20 cellular contexts compared by ENCODE assay signal in the genomic region with DNA sequence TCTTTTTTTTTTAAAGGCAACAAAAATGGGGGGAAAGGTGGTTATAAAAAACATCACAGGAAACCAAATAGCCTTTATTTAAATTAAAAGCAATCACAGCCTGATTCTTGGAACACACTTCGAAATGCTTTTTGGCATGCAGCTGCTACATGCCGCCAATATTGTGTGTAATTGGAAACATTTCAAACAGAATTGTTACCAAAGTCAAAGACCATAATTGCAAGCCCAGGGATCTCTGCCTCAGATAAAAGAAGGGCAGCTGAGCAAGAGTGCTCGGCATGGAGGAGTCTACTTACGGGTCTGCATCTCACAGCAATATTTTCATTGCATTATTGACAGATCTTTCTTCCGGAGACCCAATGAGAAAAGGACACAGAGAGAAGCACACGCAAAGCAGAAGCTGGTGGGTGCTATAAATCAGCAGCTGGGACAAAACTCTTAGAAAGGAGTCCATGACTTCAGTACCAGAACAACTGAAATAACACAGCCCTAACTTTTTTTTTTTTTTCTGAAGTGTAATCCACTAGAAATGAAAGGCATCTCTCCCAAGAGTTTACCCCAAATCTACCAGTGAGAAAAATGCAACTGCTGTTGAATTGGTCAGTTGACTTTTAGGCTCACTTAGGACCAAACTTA. TPM values are rescaled to one million over a fixed set of nuclear protein-coding genes. Genes with fewer than 3 reads are reported as not detected.
DNase-seq lines count a peak whose midpoint lies in the region; ATAC-seq and TF ChIP-seq lines count a peak whose summit lies in the region.
"Had no signal": no experiment of that assay in that cellular context is flagged by ENCODE, and none has a peak within 500 bp of the region (broad histone marks: within the 10 kb centered on the region; RNA-seq: fewer than 3 reads in every experiment).

No MANE protein-coding gene starts in this region.

- H3K27me3 Mint-ChIP-seq in endodermal cell (ENCODE audit: insufficient read depth): peaks cover 19% of the 10 kb centered on the region

- H3K79me2 ChIP-seq in neural cell (replicated peaks; ENCODE audit: insufficient read depth, low read length): peaks cover 61% of the 10 kb centered on the region

- H3K27ac ChIP-seq in AG04450 (ENCODE audit: low read depth, low read length): no peak overlapping the region
- H3K27ac ChIP-seq in neural cell (ENCODE audit: low read length): no peak overlapping the region
- H3K27ac ChIP-seq in endodermal cell (ENCODE audit: low read depth, low read length): no peak overlapping the region
- H3K27ac ChIP-seq: prostate gland had no signal

- H3K4me2 ChIP-seq in neural cell (ENCODE audit: low read length): peak overlapping the region; percentile 21

- POLR2A ChIA-PET in AG04450 (lab: Yijun Ruan, JAX): interaction anchor here (0.7 to 1.9 kb wide), 3 partner anchors 27 to 101 kb away, joined by 3 to 4 read pairs (median 4); no protein-coding TSS in a partner anchor

- DNase-seq in AG04450 (ENCODE audit: low read depth, low spot score) (no peak), NCI-H446 treated with DMSO at 0.1 percent for 48 hours (lab: John Stamatoyannopoulos, UW) (peak; percentile 54), fibroblast of gingiva (ENCODE audit: low read depth) (peak; percentile 53), endodermal cell (no peak), HT-29 (ENCODE audit: low spot score) (no peak)
- DNase-seq in stimulated activated naive CD4-positive, alpha-beta T cell treated with Interleukin-2 at 50 U/mL for 16 hours (lab: John Stamatoyannopoulos, UW): no peak
- DNase-seq: activated CD4-positive, alpha-beta memory T cell treated with anti-CD3 and anti-CD28 coated beads for 36 hours; activated naive CD8-positive, alpha-beta T cell treated with anti-CD3 and anti-CD28 coated beads, Interleukin-2, amount 10 ng/mL, durations not matched to agents 7 days and 5 days; activated T-cell treated with anti-CD3 and anti-CD28 coated beads, Interleukin-2, amount 50 U/mL, for 48 hours; caudate nucleus; CD8-positive, alpha-beta T cell; DND-41; H7; Karpas-422; naive B cell; NCI-H1417 treated with DMSO at 0.1 percent for 48 hours; T-cell had no signal

- no peak overlapping the region for H3K27ac Mint-ChIP-seq in endodermal cell
- H3K27ac Mint-ChIP-seq: activated CD4-positive, alpha-beta memory T cell treated with anti-CD3 and anti-CD28 coated beads for 36 hours; activated naive CD8-positive, alpha-beta T cell treated with anti-CD3 and anti-CD28 coated beads, Interleukin-2, amount 10 ng/mL, durations not matched to agents 7 days and 5 days; CD8-positive, alpha-beta T cell; T-cell had no signal

- H3K36me3 ChIP-seq in neural cell (ENCODE audit: insufficient read depth, low read length): no peaks in the 10 kb centered on the region
- H3K36me3 ChIP-seq in endodermal cell (ENCODE audit: control insufficient read depth, insufficient read depth, low read length): peaks cover 16% of the 10 kb centered on the region
- H3K36me3 ChIP-seq: prostate gland had no signal

- H3F3A ChIP-seq in neural cell (ENCODE audit: insufficient read depth, low read length, poor library complexity, severe bottlenecking): no peaks in the 10 kb centered on the region

- H3K9me2 ChIP-seq in neural cell (ENCODE audit: insufficient read depth, low read length): no peaks in the 10 kb centered on the region

- no peak for TF ChIP-seq EP300 in neural cell (conservative IDR thresholded peaks at IDR 0.05; ENCODE audit: poor library complexity, severe bottlenecking)

- H3K9me3 Mint-ChIP-seq in endodermal cell: no peaks in the 10 kb centered on the region
- H3K9me3 Mint-ChIP-seq: activated CD4-positive, alpha-beta memory T cell treated with anti-CD3 and anti-CD28 coated beads for 36 hours; activated naive CD8-positive, alpha-beta T cell treated with anti-CD3 and anti-CD28 coated beads, Interleukin-2, amount 10 ng/mL, durations not matched to agents 7 days and 5 days; CD8-positive, alpha-beta T cell; naive B cell; T-cell had no signal

- H4K20me1 ChIP-seq in neural cell (ENCODE audit: insufficient read depth): no peaks in the 10 kb centered on the region

- H3K9me3 ChIP-seq in AG04450 (ENCODE audit: control insufficient read depth, insufficient read depth, low read length) (no peaks in the 10 kb centered on the region; the same call in 1 of the 2 replicates), neural cell (ENCODE audit: low read length) (no peaks in the 10 kb centered on the region), endodermal cell (ENCODE audit: control insufficient read depth, low read length) (no peaks in the 10 kb centered on the region)
- H3K9me3 ChIP-seq: prostate gland had no signal

- H3K9ac ChIP-seq in neural cell (ENCODE audit: low read length) (no peak overlapping the region), endodermal cell (ENCODE audit: extremely low read depth, low read length, poor library complexity, severe bottlenecking) (no peak overlapping the region)

- H3K27me3 ChIP-seq in AG04450 (ENCODE audit: control insufficient read depth, insufficient read depth, low read length) (no peaks in the 10 kb centered on the region), neural cell (ENCODE audit: insufficient read depth, low read depth, low read length) (no peaks in the 10 kb centered on the region), endodermal cell (ENCODE audit: control insufficient read depth, insufficient read depth, low read length, poor library complexity, severe bottlenecking) (no peaks in the 10 kb centered on the region)

- no peak for ATAC-seq in HG02642 (IDR thresholded peaks at IDR 0.05; ENCODE audit: poor library complexity, unreplicated experiment)
- ATAC-seq: CD8-positive, alpha-beta T cell; T-cell had no signal

- peak overlapping the region; percentile 21 for H3K4me3 ChIP-seq in AG04450 (ENCODE audit: low read depth, low read length)
- H3K4me3 ChIP-seq in neural cell (ENCODE audit: low read length): peak overlapping the region; percentile 93
- H3K4me3 ChIP-seq in endodermal cell (ENCODE audit: low read length): no peak overlapping the region
- H3K4me3 ChIP-seq: prostate gland had no signal

- no peak overlapping the region for H2AFZ ChIP-seq in neural cell (ENCODE audit: low read depth, low read length)

- H3K4me3 Mint-ChIP-seq in endodermal cell: no peak overlapping the region
- H3K4me3 Mint-ChIP-seq: activated CD4-positive, alpha-beta memory T cell treated with anti-CD3 and anti-CD28 coated beads for 36 hours; activated naive CD8-positive, alpha-beta T cell treated with anti-CD3 and anti-CD28 coated beads, Interleukin-2, amount 10 ng/mL, durations not matched to agents 7 days and 5 days; CD8-positive, alpha-beta T cell; naive B cell; T-cell had no signal

- no peaks in the 10 kb centered on the region for H3K4me1 ChIP-seq in endodermal cell (ENCODE audit: control insufficient read depth, insufficient read depth, low read length)
- H3K4me1 ChIP-seq: prostate gland had no signal

- WGBS in endodermal cell (ENCODE audit: insufficient coverage in 1 of 2, insufficient read length in 1 of 2), 2 experiments: 91 to 92% methylated on average over 3 to 6 of the region's 6 CpGs

- no peak for TF ChIP-seq RAD21 in neural cell (conservative IDR thresholded peaks at IDR 0.05)

- H3K36me3 Mint-ChIP-seq in endodermal cell (ENCODE audit: low read depth): no peaks in the 10 kb centered on the region
- H3K36me3 Mint-ChIP-seq: activated CD4-positive, alpha-beta memory T cell treated with anti-CD3 and anti-CD28 coated beads for 36 hours; activated naive CD8-positive, alpha-beta T cell treated with anti-CD3 and anti-CD28 coated beads, Interleukin-2, amount 10 ng/mL, durations not matched to agents 7 days and 5 days; CD8-positive, alpha-beta T cell; naive B cell; T-cell had no signal

- peaks cover 17% of the 10 kb centered on the region for H3K4me1 Mint-ChIP-seq in endodermal cell

- CTCF ChIA-PET in AG04450 (lab: Charles Lee): interaction anchor here (1.7 kb wide), 1 partner anchor 753 kb away, joined by 7 read pairs; no protein-coding TSS in a partner anchor

- TF ChIP-seq CTCF in AG04450 (IDR thresholded peaks at IDR 0.05; ENCODE audit: low read depth, low read length): no peak
- no peak for TF ChIP-seq CTCF in neural cell (IDR thresholded peaks at IDR 0.05; ENCODE audit: poor library complexity, severe bottlenecking)
- TF ChIP-seq CTCF in endodermal cell (conservative IDR thresholded peaks at IDR 0.05): no peak

TF ChIP-seq in neural cell, 6 proteins besides CTCF, POLR2A, EP300 and RAD21 (continues in another document):
- TF ChIP-seq SMC3 (conservative IDR thresholded peaks at IDR 0.05; ENCODE audit: poor library complexity): no peak
- TF ChIP-seq, protein P1, sequence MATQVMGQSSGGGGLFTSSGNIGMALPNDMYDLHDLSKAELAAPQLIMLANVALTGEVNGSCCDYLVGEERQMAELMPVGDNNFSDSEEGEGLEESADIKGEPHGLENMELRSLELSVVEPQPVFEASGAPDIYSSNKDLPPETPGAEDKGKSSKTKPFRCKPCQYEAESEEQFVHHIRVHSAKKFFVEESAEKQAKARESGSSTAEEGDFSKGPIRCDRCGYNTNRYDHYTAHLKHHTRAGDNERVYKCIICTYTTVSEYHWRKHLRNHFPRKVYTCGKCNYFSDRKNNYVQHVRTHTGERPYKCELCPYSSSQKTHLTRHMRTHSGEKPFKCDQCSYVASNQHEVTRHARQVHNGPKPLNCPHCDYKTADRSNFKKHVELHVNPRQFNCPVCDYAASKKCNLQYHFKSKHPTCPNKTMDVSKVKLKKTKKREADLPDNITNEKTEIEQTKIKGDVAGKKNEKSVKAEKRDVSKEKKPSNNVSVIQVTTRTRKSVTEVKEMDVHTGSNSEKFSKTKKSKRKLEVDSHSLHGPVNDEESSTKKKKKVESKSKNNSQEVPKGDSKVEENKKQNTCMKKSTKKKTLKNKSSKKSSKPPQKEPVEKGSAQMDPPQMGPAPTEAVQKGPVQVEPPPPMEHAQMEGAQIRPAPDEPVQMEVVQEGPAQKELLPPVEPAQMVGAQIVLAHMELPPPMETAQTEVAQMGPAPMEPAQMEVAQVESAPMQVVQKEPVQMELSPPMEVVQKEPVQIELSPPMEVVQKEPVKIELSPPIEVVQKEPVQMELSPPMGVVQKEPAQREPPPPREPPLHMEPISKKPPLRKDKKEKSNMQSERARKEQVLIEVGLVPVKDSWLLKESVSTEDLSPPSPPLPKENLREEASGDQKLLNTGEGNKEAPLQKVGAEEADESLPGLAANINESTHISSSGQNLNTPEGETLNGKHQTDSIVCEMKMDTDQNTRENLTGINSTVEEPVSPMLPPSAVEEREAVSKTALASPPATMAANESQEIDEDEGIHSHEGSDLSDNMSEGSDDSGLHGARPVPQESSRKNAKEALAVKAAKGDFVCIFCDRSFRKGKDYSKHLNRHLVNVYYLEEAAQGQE (IDR thresholded peaks at IDR 0.05; ENCODE audit: borderline replicate concordance): no peak
- TF ChIP-seq POLR2AphosphoS5 (IDR thresholded peaks at IDR 0.05): no peak
- TF ChIP-seq EZH2 (IDR thresholded peaks at IDR 0.05; ENCODE audit: borderline replicate concordance, insufficient read depth, low read length, poor library complexity, severe bottlenecking): no peak

RNA-seq across cellular contexts. Expression of a gene that starts 4.9 kb away (rescaled TPM):
- 36.0 and 50.0 TPM in 2 replicates for polyA plus RNA-seq in AG04450 (2011; rRNA removed)
- polyA minus RNA-seq in AG04450 (2011; rRNA and poly(A)+ RNA removed): 115 and 137 TPM in 2 replicates
- polyA plus RNA-seq in neural cell: 20.0 and 20.6 TPM in 2 replicates
- 78.2 and 78.6 TPM in 2 replicates for polyA minus RNA-seq in neural cell
- total RNA-seq in endodermal cell: 10 to 100 TPM in 1 of 2 donors, 1 to 10 TPM in 1; 8.3 to 20.6 TPM
- polyA plus RNA-seq in endodermal cell (2013, experiment 1 of 2): 7.8 TPM
- polyA plus RNA-seq in endodermal cell (2013, experiment 2 of 2): 7.0 TPM
- total RNA-seq in HT-29 (2014; rRNA removed; shearing (Covaris generic)): 0.76 and 1.6 TPM in 2 replicates
- total RNA-seq: activated CD4-positive, alpha-beta memory T cell treated with anti-CD3 and anti-CD28 coated beads for 36 hours had no signal

Comparison
In these comparisons a context has a peak if more than half of its experiments do, and no peak if none do; other contexts are left out.
1. DNase-seq: peak in NCI-H446 treated with DMSO at 0.1 percent for 48 hours (single experiment) and fibroblast of gingiva (single experiment); none in AG04450 (single experiment), endodermal cell (single experiment), stimulated activated naive CD4-positive, alpha-beta T cell treated with Interleukin-2 at 50 U/mL for 16 hours (single experiment) and HT-29 (single experiment).